In the genomic region with DNA sequence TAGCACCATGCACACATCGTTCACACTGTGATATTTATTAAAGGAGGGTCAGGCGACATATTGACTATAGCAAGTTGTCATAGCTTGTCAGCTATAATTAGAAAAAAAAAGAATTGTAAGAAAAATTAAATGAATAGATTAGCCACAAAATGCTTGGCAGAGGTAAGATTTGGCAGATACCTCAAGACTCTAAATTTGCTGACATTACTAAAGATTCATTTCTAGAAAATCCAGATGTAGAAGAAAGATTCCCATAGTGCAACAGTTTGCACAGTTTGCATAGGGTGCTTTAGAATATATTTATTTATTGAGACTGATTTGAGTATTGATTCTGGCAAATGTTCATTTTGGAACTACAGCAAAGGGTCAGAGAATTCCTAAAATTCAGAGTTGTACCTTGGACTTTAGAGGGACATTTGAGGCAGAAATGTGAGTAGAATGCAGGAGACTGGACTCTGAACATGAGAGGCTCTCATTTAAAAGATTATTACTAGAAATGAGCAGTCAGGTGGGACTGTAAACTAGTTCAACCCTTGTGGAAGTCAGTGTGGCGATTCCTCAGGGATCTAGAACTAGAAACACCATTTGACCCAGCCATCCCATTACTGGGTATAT, we compare ENCODE assay signal across 26 cellular contexts.
DNase-seq lines count a peak whose midpoint lies in the region; ATAC-seq, FAIRE-seq and TF ChIP-seq lines count a peak whose summit lies in the region.
"Had no signal": no experiment of that assay in that cellular context is flagged by ENCODE, and none has a peak within 500 bp of the region (broad histone marks: within the 10 kb centered on the region; RNA-seq: fewer than 3 reads in every experiment).

No MANE protein-coding gene starts in this region.

- no peak for DNase-seq in A549 (ENCODE audit: low read depth in 1 of 2, low spot score in 1 of 2)
- no peak for DNase-seq in left lobe of liver (ENCODE audit: low spot score)
- DNase-seq in left cardiac atrium, result no peak
- DNase-seq: ACHN; BE2C; C1 segment of cervical spinal cord; CD4-positive, alpha-beta memory T cell; CD4-positive, CD25-positive, alpha-beta regulatory T cell; CD8-positive, alpha-beta memory T cell; COR-L47; DMS 273 treated with DMSO at 0.1 percent for 48 hours; DMS153; DMS53; DMS79; DND-41; EL; GDM1 had no signal

- no peak for TF ChIP-seq EP300 in A549 (IDR thresholded peaks at IDR 0.05)

- intact Hi-C loops in left cardiac atrium (cut with DNase I), result loop anchor here in 1 of 2 donors (10.0 kb wide), 1 partner anchor 98 kb away; the partner anchor contains the start of gene BHLHE40

- CTCF ChIA-PET in A549 (lab: Yijun Ruan, JAX), result interaction anchor here (0.9 kb wide), 1 partner anchor 103 kb away, joined by 3 read pairs; no protein-coding TSS in a partner anchor

- no peak for ATAC-seq in A549
- ATAC-seq in left lobe of liver, result peak; percentile 87
- ATAC-seq in HG03442 (IDR thresholded peaks at IDR 0.05; ENCODE audit: unreplicated experiment), result no peak
- no peak for ATAC-seq in GM18858 (IDR thresholded peaks at IDR 0.05; ENCODE audit: unreplicated experiment)
- ATAC-seq in left cardiac atrium, result no peak
- ATAC-seq: GM12878 had no signal

- no peak for TF ChIP-seq POLR2A in A549 (IDR thresholded peaks at IDR 0.05; ENCODE audit: low read length)

- WGBS in A549 (ENCODE audit: missing lambda C conversion rate), result 72% methylated on average over 3 of the region's 3 CpGs
- WGBS in liver, result 49% methylated on average over 3 of the region's 3 CpGs

- H3K36me3 ChIP-seq in liver (ENCODE audit: control insufficient read depth in 4 of 4, insufficient read depth in 3 of 4, low read depth in 1 of 4, low read length in 3 of 4), result no peaks in the 10 kb centered on the region
- H3K36me3 ChIP-seq: BE2C, BLaER1 had no signal

- POLR2A ChIA-PET in A549 (lab: Yijun Ruan, JAX), result no interaction called here

- H3K27me3 ChIP-seq in liver (ENCODE audit: control insufficient read depth in 4 of 4, insufficient read depth in 4 of 4, low read length in 3 of 4), result no peaks in the 10 kb centered on the region
- H3K27me3 ChIP-seq: BE2C, BLaER1 had no signal

- TF ChIP-seq CTCF in A549 (IDR thresholded peaks at IDR 0.05), result no peak
- TF ChIP-seq CTCF in liver (IDR thresholded peaks at IDR 0.05; ENCODE audit: low read depth, low read length, missing input control), result no peak

- H3K9ac ChIP-seq in liver (ENCODE audit: low read depth in 1 of 2, low read length in 2 of 2), result no peak overlapping the region
- H3K9ac ChIP-seq: BLaER1 had no signal

- peaks cover 8% of the 10 kb centered on the region; the same call in 2 of the 3 replicates for H3K4me1 ChIP-seq in A549
- peaks cover 0 to 7% (median 5%) of the 10 kb centered on the region in 4 donors for H3K4me1 ChIP-seq in liver (ENCODE audit: control insufficient read depth in 4 of 4, insufficient read depth in 4 of 4, low read length in 3 of 4)
- H3K4me1 ChIP-seq: BE2C, BLaER1 had no signal

- no peak overlapping the region for H3K4me3 ChIP-seq in A549
- no peak overlapping the region for H3K4me3 ChIP-seq in liver (ENCODE audit: low read depth in 1 of 3, low read length in 3 of 3)
- H3K4me3 ChIP-seq: BLaER1, GM12878 had no signal

- FAIRE-seq in A549 (lab: Jason Lieb, UNC), result no peak
- FAIRE-seq: GM12878, GM12892, GM18507, GM19239 had no signal

- H3K27ac ChIP-seq in A549 (no peak overlapping the region), liver (ENCODE audit: low read depth in 1 of 2, low read length in 2 of 2) (no peak overlapping the region)
- H3K27ac ChIP-seq: 22Rv1, BLaER1 had no signal

- TF ChIP-seq RAD21 in A549 (conservative IDR thresholded peaks at IDR 0.05 in 1 of 2, IDR thresholded peaks at IDR 0.05 in 1 of 2) (no peak), liver (IDR thresholded peaks at IDR 0.05) (peak in 1 of 2 donors; percentile 56)

- no peak overlapping the region for H3K4me2 ChIP-seq in A549
- H3K4me2 ChIP-seq: BLaER1 had no signal

- H3K9me3 ChIP-seq in A549 (no peaks in the 10 kb centered on the region), liver (ENCODE audit: control insufficient read depth in 4 of 4, low read length in 3 of 4) (no peaks in the 10 kb centered on the region)
- H3K9me3 ChIP-seq: BE2C, BLaER1 had no signal

TF ChIP-seq in A549, 52 proteins besides CTCF, POLR2A, EP300 and RAD21:
- TF ChIP-seq NPAS2 (CRISPR knock-in tag; IDR thresholded peaks at IDR 0.05; ENCODE audit: borderline replicate concordance) (no peak), NFE2L2 (conservative IDR thresholded peaks at IDR 0.05; ENCODE audit: low read length) (no peak), RARB (CRISPR knock-in tag; IDR thresholded peaks at IDR 0.05) (no peak), CBX2 (IDR thresholded peaks at IDR 0.05; ENCODE audit: borderline replicate concordance, low read depth) (no peak), CBX8 (IDR thresholded peaks at IDR 0.05) (no peak), KDM5A (IDR thresholded peaks at IDR 0.05) (no peak), HOXA7 (CRISPR knock-in tag; IDR thresholded peaks at IDR 0.05) (no peak), MAFK (IDR thresholded peaks at IDR 0.05; ENCODE audit: partially characterized antibody) (peak; percentile 40)
- TF ChIP-seq, protein P1, sequence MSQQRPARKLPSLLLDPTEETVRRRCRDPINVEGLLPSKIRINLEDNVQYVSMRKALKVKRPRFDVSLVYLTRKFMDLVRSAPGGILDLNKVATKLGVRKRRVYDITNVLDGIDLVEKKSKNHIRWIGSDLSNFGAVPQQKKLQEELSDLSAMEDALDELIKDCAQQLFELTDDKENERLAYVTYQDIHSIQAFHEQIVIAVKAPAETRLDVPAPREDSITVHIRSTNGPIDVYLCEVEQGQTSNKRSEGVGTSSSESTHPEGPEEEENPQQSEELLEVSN (IDR thresholded peaks at IDR 0.05; ENCODE audit: borderline replicate concordance, low read depth), result no peak

TF ChIP-seq in liver, 16 proteins besides CTCF, POLR2A, EP300 and RAD21:
- TF ChIP-seq RXRA (IDR thresholded peaks at IDR 0.05), result peak; percentile 80 to 84
- peak; percentile 88 for TF ChIP-seq HNF4G (IDR thresholded peaks at IDR 0.05)
- TF ChIP-seq JUND (IDR thresholded peaks at IDR 0.05), result peak; percentile 34 to 46
- TF ChIP-seq YY1 (IDR thresholded peaks at IDR 0.05), result peak; percentile 16
- TF ChIP-seq, protein P2, sequence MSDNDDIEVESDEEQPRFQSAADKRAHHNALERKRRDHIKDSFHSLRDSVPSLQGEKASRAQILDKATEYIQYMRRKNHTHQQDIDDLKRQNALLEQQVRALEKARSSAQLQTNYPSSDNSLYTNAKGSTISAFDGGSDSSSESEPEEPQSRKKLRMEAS (IDR thresholded peaks at IDR 0.05), result peak; percentile 38
- peak; percentile 92 to 96 for TF ChIP-seq HNF4A (conservative IDR thresholded peaks at IDR 0.05)
- no peak for TF ChIP-seq ATF3 (IDR thresholded peaks at IDR 0.05)
- TF ChIP-seq REST (IDR thresholded peaks at IDR 0.05), result no peak
- TF ChIP-seq SP1 (IDR thresholded peaks at IDR 0.05), result peak; percentile 92
TF ChIP-seq in liver: peak in this region for 7.
